Comparison of ENCODE assay signal across 8 cellular contexts in the genomic region with DNA sequence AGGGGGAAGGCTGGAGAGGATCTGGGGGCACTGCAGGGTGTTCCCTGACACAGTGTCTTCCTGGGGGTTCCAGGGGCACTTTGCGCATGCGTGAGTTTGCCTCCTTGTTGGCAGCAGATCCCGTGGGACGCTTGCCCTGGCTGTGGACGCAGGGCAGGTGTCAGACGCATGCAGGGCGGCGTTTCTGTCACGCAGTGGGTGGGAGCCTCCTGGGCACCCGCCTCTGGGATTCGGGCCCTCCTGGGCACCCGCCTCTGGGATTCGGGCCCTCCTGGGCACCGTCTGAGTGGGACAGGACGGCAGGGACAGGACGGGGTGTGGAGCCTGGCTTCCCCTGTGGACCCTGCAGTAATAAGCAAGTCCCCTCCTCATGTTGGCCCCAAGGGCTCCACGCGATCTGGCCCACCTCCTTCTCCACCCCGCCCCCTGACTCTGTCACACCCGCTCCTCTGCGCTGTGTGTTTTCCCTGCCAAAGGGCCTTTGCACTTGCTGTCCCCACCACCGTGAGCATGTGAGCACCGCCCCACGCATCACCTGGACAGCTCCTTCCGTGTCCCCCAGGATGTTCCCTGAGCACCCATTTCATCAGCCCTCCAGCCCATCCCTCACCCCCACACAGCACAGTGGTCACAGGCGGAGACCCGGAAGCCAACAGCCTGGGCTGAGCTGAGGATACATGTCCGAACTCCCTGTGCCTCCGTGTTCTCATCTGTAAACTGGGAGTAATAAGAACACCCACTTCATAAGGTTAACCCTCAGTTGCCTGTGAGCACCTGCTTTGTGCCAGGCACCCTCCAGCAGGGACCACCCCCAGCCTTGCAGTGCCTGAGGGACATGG. TPM values are rescaled to one million over a fixed set of nuclear protein-coding genes. Genes with fewer than 3 reads are reported as not detected.
DNase-seq lines count a peak whose midpoint lies in the region; ATAC-seq, FAIRE-seq and TF ChIP-seq lines count a peak whose summit lies in the region.

No MANE protein-coding gene starts in this region.

- no peaks in the 10 kb centered on the region for H3K79me2 ChIP-seq in SK-N-SH (ENCODE audit: insufficient read depth)
- H3K79me2 ChIP-seq in hepatocyte = no peaks in the 10 kb centered on the region

- H3K27ac Mint-ChIP-seq in T-helper 17 cell (no peak overlapping the region), natural killer cell (no peak overlapping the region)

- no peaks in the 10 kb centered on the region for H3K36me3 Mint-ChIP-seq in T-helper 17 cell (ENCODE audit: low read depth)
- no peaks in the 10 kb centered on the region for H3K36me3 Mint-ChIP-seq in natural killer cell

- 43% methylated on average over 22 of the region's 29 CpGs for WGBS in SK-N-SH (ENCODE audit: low lambda C conversion rate)
- WGBS in hepatocyte (ENCODE audit: low lambda C conversion rate, missing lambda C conversion rate) = 78% methylated on average over 24 of the region's 29 CpGs

- no peak overlapping the region for H3K9ac ChIP-seq in SK-N-SH

- H3K4me2 ChIP-seq in SK-N-SH = peak overlapping the region; percentile 74
- H3K4me2 ChIP-seq in hepatocyte = no peak overlapping the region

- TF ChIP-seq RAD21 in SK-N-SH (IDR thresholded peaks at IDR 0.05; ENCODE audit: low read length) = no peak

- H3K4me3 ChIP-seq in SK-N-SH (ENCODE audit: low read depth in 2 of 2, low read length in 1 of 2) (peak overlapping the region in 1 of 2 experiments; percentile 43; a peak in 2 of 4 replicates), hepatocyte (no peak overlapping the region)

- H3K27me3 ChIP-seq in SK-N-SH (ENCODE audit: insufficient read depth) (no peaks in the 10 kb centered on the region), hepatocyte (peaks cover 51% of the 10 kb centered on the region)

- intact Hi-C loops in natural killer cell (cut with micrococcal nuclease) = loop anchor here (5.0 to 10.0 kb wide), 2 partner anchors 172 to 730 kb away; no protein-coding TSS in a partner anchor

- H3K4me1 ChIP-seq in SK-N-SH (ENCODE audit: control insufficient read depth in 1 of 2, insufficient read depth in 2 of 2, low read depth in 1 of 2, low read length in 1 of 2) (peaks cover 3 to 37% of the 10 kb centered on the region in 2 experiments; a peak in 1 of 4 replicates), hepatocyte (ENCODE audit: insufficient read depth) (peaks cover 8% of the 10 kb centered on the region)

- H3K4me3 Mint-ChIP-seq in T-helper 17 cell = no peak overlapping the region
- no peak overlapping the region for H3K4me3 Mint-ChIP-seq in natural killer cell

- CTCF ChIA-PET in SK-N-SH (lab: Yijun Ruan, JAX) = interaction anchor here (0.7 to 2.3 kb wide), 6 partner anchors 97 to 984 kb away, joined by 3 to 14 read pairs (median 4); a partner anchor contains a TSS

- H3K9me2 ChIP-seq in SK-N-SH (no peaks in the 10 kb centered on the region), hepatocyte (replicated peaks; ENCODE audit: insufficient read depth) (no peaks in the 10 kb centered on the region)

- H3K9me3 Mint-ChIP-seq in natural killer cell = no peaks in the 10 kb centered on the region

- FAIRE-seq in urothelium cell line (lab: Jason Lieb, UNC) = no peak

- peaks cover 8% of the 10 kb centered on the region for H3K4me1 Mint-ChIP-seq in T-helper 17 cell
- peaks cover 4 to 11% of the 10 kb centered on the region in 2 donors for H3K4me1 Mint-ChIP-seq in natural killer cell

- H3K9me3 ChIP-seq in SK-N-SH (no peaks in the 10 kb centered on the region), hepatocyte (ENCODE audit: low read depth) (no peaks in the 10 kb centered on the region), T-helper 17 cell (ENCODE audit: control insufficient read depth, low read length, poor library complexity, severe bottlenecking) (no peaks in the 10 kb centered on the region)

- H3K27ac ChIP-seq in SK-N-SH (ENCODE audit: low read depth in 2 of 2, low read length in 1 of 2) (peak overlapping the region; percentile 28 to 46; a peak in 3 of 4 replicates), VCaP (peak overlapping the region; percentile 47; the same call in 1 of the 2 replicates), hepatocyte (no peak overlapping the region)

- peak; percentile 76 for DNase-seq in SK-N-SH
- peak; percentile 7 for DNase-seq in hepatocyte (ENCODE audit: low spot score)
- DNase-seq in urothelium cell line (ENCODE audit: low spot score) = peak; percentile 69
- no peak for DNase-seq in T-helper 17 cell
- no peak for DNase-seq in natural killer cell

- H3K27me3 Mint-ChIP-seq in T-helper 17 cell = peaks cover 19% of the 10 kb centered on the region
- peaks cover 10 to 25% of the 10 kb centered on the region in 2 donors for H3K27me3 Mint-ChIP-seq in natural killer cell (ENCODE audit: low read depth in 2 of 2)

- no peak for ATAC-seq in SK-N-SH treated with all-trans-retinoic acid at 6 μM for 48 hours
- ATAC-seq in T-helper 17 cell = no peak
- ATAC-seq in HG02840 (IDR thresholded peaks at IDR 0.05; ENCODE audit: low FRiP score, unreplicated experiment) = no peak
- ATAC-seq in natural killer cell = no peak

- H3F3A ChIP-seq in SK-N-SH (replicated peaks; ENCODE audit: insufficient read depth) = no peaks in the 10 kb centered on the region

- TF ChIP-seq CTCF in SK-N-SH (IDR thresholded peaks at IDR 0.05) (no peak), VCaP (conservative IDR thresholded peaks at IDR 0.05) (no peak), hepatocyte (IDR thresholded peaks at IDR 0.05; ENCODE audit: poor library complexity) (no peak), natural killer cell (IDR thresholded peaks at IDR 0.05) (no peak)

- H3K36me3 ChIP-seq in SK-N-SH (replicated peaks in 1 of 2; ENCODE audit: control insufficient read depth in 1 of 2, insufficient read depth in 2 of 2, low read length in 1 of 2) (no peaks in the 10 kb centered on the region), hepatocyte (replicated peaks; ENCODE audit: insufficient read depth, low read depth) (no peaks in the 10 kb centered on the region)

- no peak for TF ChIP-seq EP300 in SK-N-SH (IDR thresholded peaks at IDR 0.05; ENCODE audit: borderline replicate concordance in 1 of 2, low read depth in 1 of 2, low read length in 1 of 2)

- POLR2A ChIA-PET in SK-N-SH (lab: Yijun Ruan, JAX) = no interaction called here

- H2AFZ ChIP-seq in SK-N-SH (ENCODE audit: low read depth) (no peak overlapping the region), hepatocyte (no peak overlapping the region)

- H4K20me1 ChIP-seq in SK-N-SH (ENCODE audit: insufficient read depth) (no peaks in the 10 kb centered on the region), hepatocyte (ENCODE audit: insufficient read depth, poor library complexity, severe bottlenecking) (no peaks in the 10 kb centered on the region)

TF ChIP-seq in SK-N-SH, 30 proteins besides CTCF, POLR2A, EP300 and RAD21:
- TF ChIP-seq NRF1 (IDR thresholded peaks at IDR 0.05; ENCODE audit: low read depth, low read length) = peak; percentile 67
- TF ChIP-seq RFX5 (IDR thresholded peaks at IDR 0.05; ENCODE audit: low read length) = no peak
TF ChIP-seq in SK-N-SH: peak in this region for 1.

TF ChIP-seq in SK-N-SH treated with all-trans-retinoic acid at 6 μM for 48 hours, 23 proteins besides CTCF, POLR2A, EP300 and RAD21 (continues in another document):
- TF ChIP-seq, protein P1, sequence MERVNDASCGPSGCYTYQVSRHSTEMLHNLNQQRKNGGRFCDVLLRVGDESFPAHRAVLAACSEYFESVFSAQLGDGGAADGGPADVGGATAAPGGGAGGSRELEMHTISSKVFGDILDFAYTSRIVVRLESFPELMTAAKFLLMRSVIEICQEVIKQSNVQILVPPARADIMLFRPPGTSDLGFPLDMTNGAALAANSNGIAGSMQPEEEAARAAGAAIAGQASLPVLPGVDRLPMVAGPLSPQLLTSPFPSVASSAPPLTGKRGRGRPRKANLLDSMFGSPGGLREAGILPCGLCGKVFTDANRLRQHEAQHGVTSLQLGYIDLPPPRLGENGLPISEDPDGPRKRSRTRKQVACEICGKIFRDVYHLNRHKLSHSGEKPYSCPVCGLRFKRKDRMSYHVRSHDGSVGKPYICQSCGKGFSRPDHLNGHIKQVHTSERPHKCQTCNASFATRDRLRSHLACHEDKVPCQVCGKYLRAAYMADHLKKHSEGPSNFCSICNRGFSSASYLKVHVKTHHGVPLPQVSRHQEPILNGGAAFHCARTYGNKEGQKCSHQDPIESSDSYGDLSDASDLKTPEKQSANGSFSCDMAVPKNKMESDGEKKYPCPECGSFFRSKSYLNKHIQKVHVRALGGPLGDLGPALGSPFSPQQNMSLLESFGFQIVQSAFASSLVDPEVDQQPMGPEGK (CRISPR knock-in tag; IDR thresholded peaks at IDR 0.05; ENCODE audit: borderline replicate concordance) = no peak
- TF ChIP-seq TOX (CRISPR knock-in tag; IDR thresholded peaks at IDR 0.05; ENCODE audit: borderline replicate concordance) (no peak), ZNF8 (CRISPR knock-in tag; IDR thresholded peaks at IDR 0.05) (no peak), OSR1 (CRISPR knock-in tag; IDR thresholded peaks at IDR 0.05) (no peak), PPARA (CRISPR knock-in tag; IDR thresholded peaks at IDR 0.05; ENCODE audit: borderline replicate concordance) (no peak)
- TF ChIP-seq, protein P2, sequence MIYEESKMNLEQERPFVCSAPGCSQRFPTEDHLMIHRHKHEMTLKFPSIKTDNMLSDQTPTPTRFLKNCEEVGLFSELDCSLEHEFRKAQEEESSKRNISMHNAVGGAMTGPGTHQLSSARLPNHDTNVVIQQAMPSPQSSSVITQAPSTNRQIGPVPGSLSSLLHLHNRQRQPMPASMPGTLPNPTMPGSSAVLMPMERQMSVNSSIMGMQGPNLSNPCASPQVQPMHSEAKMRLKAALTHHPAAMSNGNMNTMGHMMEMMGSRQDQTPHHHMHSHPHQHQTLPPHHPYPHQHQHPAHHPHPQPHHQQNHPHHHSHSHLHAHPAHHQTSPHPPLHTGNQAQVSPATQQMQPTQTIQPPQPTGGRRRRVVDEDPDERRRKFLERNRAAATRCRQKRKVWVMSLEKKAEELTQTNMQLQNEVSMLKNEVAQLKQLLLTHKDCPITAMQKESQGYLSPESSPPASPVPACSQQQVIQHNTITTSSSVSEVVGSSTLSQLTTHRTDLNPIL (CRISPR knock-in tag; IDR thresholded peaks at IDR 0.05; ENCODE audit: low read depth) = no peak

RNA-seq across cellular contexts. Expression of a gene that starts 4.4 kb away (rescaled TPM):
- polyA plus RNA-seq in SK-N-SH (2012; rRNA removed) (13.5 and 14.0 TPM in 2 replicates), hepatocyte (0.42 and 0.78 TPM in 2 replicates)
- polyA plus RNA-seq in SK-N-SH (2012; cell fraction: cytosol; rRNA removed) = 4.0 and 8.7 TPM in 2 replicates
- 27.4 and 35.0 TPM in 2 replicates for polyA plus RNA-seq in SK-N-SH (2012; cell fraction: nucleus; rRNA removed)
- total RNA-seq in hepatocyte (0.40 and 0.44 TPM in 2 replicates), T-helper 17 cell (1 to 10 TPM in 1 of 2 donors, not detected in 1; 2.5 TPM), natural killer cell (1 to 10 TPM; 1.6 to 2.0 (median 1.7) TPM)

Comparison
In these comparisons a context has a peak if more than half of its experiments do, and no peak if none do; other contexts are left out.
1. DNase-seq: peak in SK-N-SH (single experiment), hepatocyte (single experiment) and urothelium cell line (single experiment); none in T-helper 17 cell (0 of 3) and natural killer cell (single experiment).